38 cellular contexts compared by ENCODE assay signal in genomic region chr1:119853155-119853554, GRCh38. TPM values are rescaled to one million over a fixed set of nuclear protein-coding genes. Genes with fewer than 3 reads are reported as not detected.
"Had no signal": no experiment of that assay in that cellular context is flagged by ENCODE, and none has a peak within 500 bp of the region (broad histone marks: within the 10 kb centered on the region; RNA-seq: fewer than 3 reads in every experiment).

No MANE protein-coding gene starts in this region.

- H3K4me3 ChIP-seq: adrenal gland, body of pancreas, breast epithelium had no signal

- H3K4me1 Mint-ChIP-seq: activated B cell treated with CpG ODN at 0.5 μM for 24 hours; activated CD4-positive, alpha-beta T cell treated with anti-CD3 and anti-CD28 coated beads, Interleukin-2, amount 10 ng/mL, durations not matched to agents 7 days and 5 days; activated naive CD8-positive, alpha-beta T cell treated with anti-CD3 and anti-CD28 coated beads for 36 hours; activated T-helper 17 cell treated with anti-CD3 and anti-CD28 coated beads, Interleukin-2, amount 50 U/mL, for 72 hours had no signal

- ATAC-seq: activated CD8-positive, alpha-beta T cell treated with anti-CD3 and anti-CD28 coated beads for 36 hours; activated naive CD4-positive, alpha-beta T cell treated with anti-CD3 and anti-CD28 coated beads, Interleukin-2, amount 50 U/mL, for 72 hours; activated T-cell treated with anti-CD3 and anti-CD28 coated beads, Interleukin-2, amount 50 U/mL, for 4 hours; activated T-cell treated with anti-CD3 and anti-CD28 coated beads, Interleukin-2, amount 50 U/mL, for 72 hours; activated T-helper 17 cell treated with anti-CD3 and anti-CD28 coated beads, Interleukin-2, amount 50 U/mL, for 72 hours; body of pancreas had no signal

- H3K9me3 ChIP-seq: adrenal gland, body of pancreas, breast epithelium had no signal

- H3K27ac ChIP-seq: adrenal gland, body of pancreas, brain microvascular endothelial cell, breast epithelium, VCaP had no signal

- DNase-seq: activated B cell treated with CpG ODN at 0.5 μM for 24 hours; activated CD4-positive, alpha-beta memory T cell treated with anti-CD3 and anti-CD28 coated beads for 36 hours; activated CD4-positive, alpha-beta T cell treated with anti-CD3 and anti-CD28 coated beads for 4 hours; activated CD4-positive, alpha-beta T cell treated with anti-CD3 and anti-CD28 coated beads, Interleukin-2, amount 10 ng/mL, durations not matched to agents 7 days and 5 days; activated CD4-positive, alpha-beta T cell treated with anti-CD3 and anti-CD28 coated beads, Interleukin-2, amount 50 U/mL, for 4 hours; activated CD4-positive, CD25-positive, alpha-beta regulatory T cell treated with anti-CD3 and anti-CD28 coated beads, Interleukin-2, amount 50 U/mL, for 72 hours; activated CD8-positive, alpha-beta memory T cell treated with anti-CD3 and anti-CD28 coated beads, Interleukin-2, amount 50 U/mL, for 4 hours; activated CD8-positive, alpha-beta T cell treated with anti-CD3 and anti-CD28 coated beads for 36 hours; activated effector memory CD4-positive, alpha-beta T cell treated with anti-CD3 and anti-CD28 coated beads, Interleukin-2, amount 50 U/mL, for 16 hours; activated gamma-delta T cell treated with Interleukin-2 at 50 U/mL for 16 hours; activated naive CD4-positive, alpha-beta T cell; activated naive CD4-positive, alpha-beta T cell treated with anti-CD3 and anti-CD28 coated beads for 36 hours; activated naive CD4-positive, alpha-beta T cell treated with anti-CD3 and anti-CD28 coated beads, Interleukin-2, amount 50 U/mL, for 16 hours; activated naive CD8-positive, alpha-beta T cell treated with anti-CD3 and anti-CD28 coated beads for 36 hours; activated T-cell treated with anti-CD3 and anti-CD28 coated beads for 4 hours; activated T-cell treated with anti-CD3 and anti-CD28 coated beads, Interleukin-2, amount 50 U/mL, for 1 hour; activated T-cell treated with anti-CD3 and anti-CD28 coated beads, Interleukin-2, amount 50 U/mL, for 4 hours; activated T-cell treated with anti-CD3 and anti-CD28 coated beads, Interleukin-2, amount 50 U/mL, for 72 hours; adrenal gland; amniotic stem cell; aorta; body of pancreas; brain microvascular endothelial cell; central memory CD4-positive, alpha-beta T cell; SW 1271; T-helper 1 cell; T-helper 2 cell; T-helper 9 cell had no signal

- H3K4me3 Mint-ChIP-seq: activated B cell treated with CpG ODN at 0.5 μM for 24 hours; activated CD4-positive, alpha-beta memory T cell treated with anti-CD3 and anti-CD28 coated beads for 36 hours; activated CD4-positive, alpha-beta T cell treated with anti-CD3 and anti-CD28 coated beads, Interleukin-2, amount 10 ng/mL, durations not matched to agents 7 days and 5 days; activated CD8-positive, alpha-beta T cell treated with anti-CD3 and anti-CD28 coated beads for 36 hours; activated naive CD4-positive, alpha-beta T cell treated with anti-CD3 and anti-CD28 coated beads for 36 hours; activated naive CD8-positive, alpha-beta T cell treated with anti-CD3 and anti-CD28 coated beads for 36 hours; activated T-cell treated with anti-CD3 and anti-CD28 coated beads, Interleukin-2, amount 50 U/mL, for 4 hours; activated T-cell treated with anti-CD3 and anti-CD28 coated beads, Interleukin-2, amount 50 U/mL, for 72 hours; activated T-helper 1 cell treated with anti-CD3 and anti-CD28 coated beads, Interleukin-12 subunit alpha, Interleukin-12 subunit beta, Interleukin-2, Interleukin-4 antibody, amounts not matched to agents 30 ng/mL and 10 ng/mL and 1 ng/mL, durations not matched to agents 14 hours and 24 hours and 36 hours; activated T-helper 17 cell treated with anti-CD3 and anti-CD28 coated beads, Interleukin-2, amount 50 U/mL, for 72 hours; T-helper 1 cell treated with Interleukin-12 subunit alpha and Interleukin-12 subunit beta and Interleukin-4 antibody, amounts not matched to agents 30 μg/mL and 1 μg/mL, for 36 hours; T-helper 2 cell treated with Interferon-gamma antibody and Interleukin-4, amounts not matched to agents 5 μg/mL and 100 μg/mL, for 36 hours had no signal

- H3K27me3 ChIP-seq: adrenal gland, body of pancreas, brain microvascular endothelial cell, breast epithelium had no signal

- H3K27me3 Mint-ChIP-seq: activated CD4-positive, alpha-beta memory T cell treated with anti-CD3 and anti-CD28 coated beads for 36 hours; activated CD8-positive, alpha-beta T cell treated with anti-CD3 and anti-CD28 coated beads for 36 hours; activated naive CD8-positive, alpha-beta T cell treated with anti-CD3 and anti-CD28 coated beads for 36 hours; activated T-helper 17 cell treated with anti-CD3 and anti-CD28 coated beads, Interleukin-2, amount 50 U/mL, for 72 hours had no signal

- H3K36me3 Mint-ChIP-seq: activated CD4-positive, alpha-beta memory T cell treated with anti-CD3 and anti-CD28 coated beads for 36 hours; activated naive CD4-positive, alpha-beta T cell treated with anti-CD3 and anti-CD28 coated beads, Interleukin-2, amount 50 U/mL, for 72 hours; activated naive CD8-positive, alpha-beta T cell treated with anti-CD3 and anti-CD28 coated beads for 36 hours had no signal

- H3K27ac Mint-ChIP-seq: activated B cell treated with CpG ODN at 0.5 μM for 24 hours; activated CD4-positive, alpha-beta memory T cell treated with anti-CD3 and anti-CD28 coated beads for 36 hours; activated CD4-positive, alpha-beta T cell treated with anti-CD3 and anti-CD28 coated beads, Interleukin-2, amount 10 ng/mL, durations not matched to agents 7 days and 5 days; activated CD8-positive, alpha-beta T cell treated with anti-CD3 and anti-CD28 coated beads for 36 hours; activated naive CD4-positive, alpha-beta T cell treated with anti-CD3 and anti-CD28 coated beads for 36 hours; activated naive CD4-positive, alpha-beta T cell treated with anti-CD3 and anti-CD28 coated beads, Interleukin-2, amount 50 U/mL, for 72 hours; activated naive CD8-positive, alpha-beta T cell treated with anti-CD3 and anti-CD28 coated beads for 36 hours; activated T-cell treated with anti-CD3 and anti-CD28 coated beads, Interleukin-2, amount 50 U/mL, for 72 hours; activated T-helper 1 cell treated with anti-CD3 and anti-CD28 coated beads, Interleukin-12 subunit alpha, Interleukin-12 subunit beta, Interleukin-2, Interleukin-4 antibody, amounts not matched to agents 30 ng/mL and 10 ng/mL and 1 ng/mL, durations not matched to agents 14 hours and 24 hours and 36 hours; activated T-helper 17 cell treated with anti-CD3 and anti-CD28 coated beads, Interleukin-2, amount 50 U/mL, for 72 hours; T-helper 1 cell treated with Interleukin-12 subunit alpha and Interleukin-12 subunit beta and Interleukin-4 antibody, amounts not matched to agents 30 μg/mL and 1 μg/mL, for 36 hours; T-helper 2 cell treated with Interferon-gamma antibody and Interleukin-4, amounts not matched to agents 5 μg/mL and 100 μg/mL, for 36 hours had no signal

- H3K4me1 ChIP-seq: adrenal gland, body of pancreas, breast epithelium had no signal

- H3K36me3 ChIP-seq: adrenal gland, brain microvascular endothelial cell, breast epithelium had no signal

- H3K9me3 Mint-ChIP-seq: activated B cell treated with CpG ODN at 0.5 μM for 24 hours; activated CD4-positive, alpha-beta memory T cell treated with anti-CD3 and anti-CD28 coated beads for 36 hours; activated CD4-positive, alpha-beta T cell treated with anti-CD3 and anti-CD28 coated beads, Interleukin-2, amount 10 ng/mL, durations not matched to agents 7 days and 5 days; activated CD8-positive, alpha-beta T cell treated with anti-CD3 and anti-CD28 coated beads for 36 hours; activated naive CD4-positive, alpha-beta T cell treated with anti-CD3 and anti-CD28 coated beads for 36 hours; activated naive CD4-positive, alpha-beta T cell treated with anti-CD3 and anti-CD28 coated beads, Interleukin-2, amount 50 U/mL, for 72 hours; activated naive CD8-positive, alpha-beta T cell treated with anti-CD3 and anti-CD28 coated beads for 36 hours; activated T-cell treated with anti-CD3 and anti-CD28 coated beads, Interleukin-2, amount 50 U/mL, for 4 hours; activated T-cell treated with anti-CD3 and anti-CD28 coated beads, Interleukin-2, amount 50 U/mL, for 72 hours; activated T-helper 1 cell treated with anti-CD3 and anti-CD28 coated beads, Interleukin-12 subunit alpha, Interleukin-12 subunit beta, Interleukin-2, Interleukin-4 antibody, amounts not matched to agents 30 ng/mL and 10 ng/mL and 1 ng/mL, durations not matched to agents 14 hours and 24 hours and 36 hours; activated T-helper 17 cell treated with anti-CD3 and anti-CD28 coated beads, Interleukin-2, amount 50 U/mL, for 72 hours; T-helper 1 cell treated with Interleukin-12 subunit alpha and Interleukin-12 subunit beta and Interleukin-4 antibody, amounts not matched to agents 30 μg/mL and 1 μg/mL, for 36 hours; T-helper 2 cell treated with Interferon-gamma antibody and Interleukin-4, amounts not matched to agents 5 μg/mL and 100 μg/mL, for 36 hours had no signal

RNA-seq across cellular contexts. Expression of gene REG4, which starts 41.9 kb away (rescaled TPM):
- total RNA-seq: activated B cell treated with CpG ODN at 0.5 μM for 24 hours; activated CD4-positive, alpha-beta memory T cell treated with anti-CD3 and anti-CD28 coated beads for 36 hours; adrenal gland; aorta; astrocyte; breast epithelium; cardiac septum had no signal
- polyA plus RNA-seq: adrenal gland had no signal

RNA-seq across cellular contexts. Expression of gene ADAM30, which starts 43.2 kb away (rescaled TPM):
- total RNA-seq: activated B cell treated with CpG ODN at 0.5 μM for 24 hours; activated CD4-positive, alpha-beta memory T cell treated with anti-CD3 and anti-CD28 coated beads for 36 hours; activated CD4-positive, alpha-beta T cell treated with anti-CD3 and anti-CD28 coated beads, Interleukin-2, amount 10 ng/mL, durations not matched to agents 7 days and 5 days; activated CD8-positive, alpha-beta memory T cell treated with anti-CD3 and anti-CD28 coated beads for 36 hours; activated CD8-positive, alpha-beta T cell treated with anti-CD3 and anti-CD28 coated beads for 36 hours; activated naive CD4-positive, alpha-beta T cell treated with anti-CD3 and anti-CD28 coated beads for 36 hours; activated naive CD4-positive, alpha-beta T cell treated with anti-CD3 and anti-CD28 coated beads, Interleukin-2, amount 50 U/mL, for 72 hours; activated naive CD8-positive, alpha-beta T cell treated with anti-CD3 and anti-CD28 coated beads for 36 hours; activated T-cell treated with anti-CD3 and anti-CD28 coated beads, Interleukin-2, amount 50 U/mL, for 4 hours; activated T-cell treated with anti-CD3 and anti-CD28 coated beads, Interleukin-2, amount 50 U/mL, for 72 hours; activated T-helper 1 cell treated with anti-CD3 and anti-CD28 coated beads, Interleukin-12 subunit alpha, Interleukin-12 subunit beta, Interleukin-2, Interleukin-4 antibody, amounts not matched to agents 30 ng/mL and 10 ng/mL and 1 ng/mL, durations not matched to agents 14 hours and 24 hours and 36 hours; activated T-helper 17 cell treated with anti-CD3 and anti-CD28 coated beads, Interleukin-2, amount 50 U/mL, for 72 hours; adrenal gland; aorta; astrocyte; body of pancreas; breast epithelium had no signal
- polyA plus RNA-seq: adrenal gland, aorta had no signal
